In genomic region chr4:55546633-55547460, GRCh38 we compare ENCODE assay signal across 8 cellular contexts. TPM values are rescaled to one million over a fixed set of nuclear protein-coding genes. Genes with fewer than 3 reads are reported as not detected.
DNase-seq lines count a peak whose midpoint lies in the region; ATAC-seq and TF ChIP-seq lines count a peak whose summit lies in the region.

A gene with protein sequence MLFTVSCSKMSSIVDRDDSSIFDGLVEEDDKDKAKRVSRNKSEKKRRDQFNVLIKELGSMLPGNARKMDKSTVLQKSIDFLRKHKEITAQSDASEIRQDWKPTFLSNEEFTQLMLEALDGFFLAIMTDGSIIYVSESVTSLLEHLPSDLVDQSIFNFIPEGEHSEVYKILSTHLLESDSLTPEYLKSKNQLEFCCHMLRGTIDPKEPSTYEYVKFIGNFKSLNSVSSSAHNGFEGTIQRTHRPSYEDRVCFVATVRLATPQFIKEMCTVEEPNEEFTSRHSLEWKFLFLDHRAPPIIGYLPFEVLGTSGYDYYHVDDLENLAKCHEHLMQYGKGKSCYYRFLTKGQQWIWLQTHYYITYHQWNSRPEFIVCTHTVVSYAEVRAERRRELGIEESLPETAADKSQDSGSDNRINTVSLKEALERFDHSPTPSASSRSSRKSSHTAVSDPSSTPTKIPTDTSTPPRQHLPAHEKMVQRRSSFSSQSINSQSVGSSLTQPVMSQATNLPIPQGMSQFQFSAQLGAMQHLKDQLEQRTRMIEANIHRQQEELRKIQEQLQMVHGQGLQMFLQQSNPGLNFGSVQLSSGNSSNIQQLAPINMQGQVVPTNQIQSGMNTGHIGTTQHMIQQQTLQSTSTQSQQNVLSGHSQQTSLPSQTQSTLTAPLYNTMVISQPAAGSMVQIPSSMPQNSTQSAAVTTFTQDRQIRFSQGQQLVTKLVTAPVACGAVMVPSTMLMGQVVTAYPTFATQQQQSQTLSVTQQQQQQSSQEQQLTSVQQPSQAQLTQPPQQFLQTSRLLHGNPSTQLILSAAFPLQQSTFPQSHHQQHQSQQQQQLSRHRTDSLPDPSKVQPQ (minus strand): TSS chr4:55546909. CDS start chr4:55482785, 64,124 bp downstream.

- ATAC-seq in GM19025 (IDR thresholded peaks at IDR 0.05; ENCODE audit: low read depth, unreplicated experiment) (peak; percentile 78), HG03280 (IDR thresholded peaks at IDR 0.05; ENCODE audit: unreplicated experiment) (peak; percentile 73)

- no peaks in the 10 kb centered on the region for H3K9me3 Mint-ChIP-seq in chondrocyte (ENCODE audit: low read depth)

- H3K27ac Mint-ChIP-seq in chondrocyte (ENCODE audit: unreplicated experiment), result peak within 1 kb of the TSS; percentile 98

- H3K4me3 Mint-ChIP-seq in chondrocyte (ENCODE audit: unreplicated experiment), result peak within 1 kb of the TSS; percentile 99

- peak; percentile 66 to 69 for DNase-seq in AML-193 (lab: John Stamatoyannopoulos, UW)
- peak; percentile 94 for DNase-seq in NCI-H345 (lab: John Stamatoyannopoulos, UW)
- peak; percentile 69 to 76 for DNase-seq in activated CD4-positive, alpha-beta T cell treated with anti-CD3 and anti-CD28 coated beads for 24 hours (ENCODE audit: low read depth in 2 of 2)
- peak; percentile 96 for DNase-seq in chondrocyte (ENCODE audit: low spot score)
- peak; percentile 74 for DNase-seq in kidney glomerular epithelial cell (lab: John Stamatoyannopoulos, UW)
- DNase-seq in stimulated activated CD4-positive, alpha-beta T cell treated with anti-CD3 and anti-CD28 coated beads, Interleukin-1b, Interleukin-23, amount 100 ng/mL, for 1 hour (ENCODE audit: low read depth in 2 of 2), result peak; percentile 59 to 68

- H3K27me3 Mint-ChIP-seq in chondrocyte (ENCODE audit: low read depth), result no peaks in the 10 kb centered on the region

- H3K4me1 Mint-ChIP-seq in chondrocyte (ENCODE audit: low read depth), result peaks cover 53% of the 10 kb centered on the region

- TF ChIP-seq CTCF in chondrocyte (IDR thresholded peaks at IDR 0.05), result peak; percentile 78

- no peaks in the 10 kb centered on the region for H3K36me3 Mint-ChIP-seq in chondrocyte (ENCODE audit: low read depth)

RNA-seq across cellular contexts. Expression of the gene that starts here (rescaled TPM):
- total RNA-seq in chondrocyte, result 26.1 to 31.2 TPM (median 28.7 TPM) in 3 replicates

Comparison
In these comparisons a context has a peak if more than half of its experiments do, and no peak if none do; other contexts are left out.
1. Peak in every context shown above with its lines: DNase-seq and ATAC-seq.